ENCODE assay signal across 21 cellular contexts in genomic region chr17:34603974-34604373, GRCh38. TPM values are rescaled to one million over a fixed set of nuclear protein-coding genes. Genes with fewer than 3 reads are reported as not detected.
"Had no signal": no experiment of that assay in that cellular context is flagged by ENCODE, and none has a peak within 500 bp of the region (broad histone marks: within the 10 kb centered on the region; RNA-seq: fewer than 3 reads in every experiment).

No MANE protein-coding gene starts in this region.

- H3K9me2 ChIP-seq: SK-N-SH had no signal

- H3K36me3 ChIP-seq: MG63 had no signal

- H3K9ac ChIP-seq: SK-N-SH had no signal

- FAIRE-seq: RCC 7860 had no signal

- H3K9me3 ChIP-seq: MG63, SK-N-SH had no signal

- H3K4me2 ChIP-seq: SK-N-SH had no signal

- H3K4me3 ChIP-seq: MG63 had no signal

- DNase-seq: Karpas-422, KG1, MG63, NCI-H1092 treated with DMSO at 0.1 percent for 48 hours, NCI-H1436, NCI-H187, NCI-H2029, NCI-H2081 treated with DMSO at 0.1 percent for 48 hours, NCI-H2171, NCI-H226, NCI-H446, NCI-H510A, NCI-H524 treated with DMSO at 0.1 percent for 48 hours, NCI-H69, NCI-H774, Right ventricle myocardium superior, SK-N-SH, SW 1271 had no signal

RNA-seq across cellular contexts. Expression of gene TMEM132E, which starts 24.6 kb away (rescaled TPM):
- total RNA-seq: HT-29, Right ventricle myocardium superior, SK-MEL-5 had no signal
- polyA plus RNA-seq: SK-N-SH had no signal
